Comparison of ENCODE assay signal across 20 cellular contexts in genomic region chr7:97020601-97021442, GRCh38. TPM values are rescaled to one million over a fixed set of nuclear protein-coding genes. Genes with fewer than 3 reads are reported as not detected.
DNase-seq lines count a peak whose midpoint lies in the region; ATAC-seq and TF ChIP-seq lines count a peak whose summit lies in the region.
"Had no signal": no experiment of that assay in that cellular context is flagged by ENCODE, and none has a peak within 500 bp of the region (broad histone marks: within the 10 kb centered on the region; RNA-seq: fewer than 3 reads in every experiment).

No MANE protein-coding gene starts in this region.

- no peaks in the 10 kb centered on the region for H3K79me2 ChIP-seq in mesendoderm (ENCODE audit: control insufficient read depth, insufficient read depth, low read length)

- H2AK5ac ChIP-seq in mesendoderm (ENCODE audit: low read length): no peak overlapping the region

- peaks cover 12% of the 10 kb centered on the region for H3K4me1 ChIP-seq in mesendoderm (ENCODE audit: control insufficient read depth, low read depth, low read length)
- peaks cover under 1 to 70% (median 27%) of the 10 kb centered on the region in 6 donors for H3K4me1 ChIP-seq in spleen
- H3K4me1 ChIP-seq in tibial artery: peaks cover 0 to 69% (median 46%) of the 10 kb centered on the region in 4 donors

- peak overlapping the region; percentile 5 for H3K27ac Mint-ChIP-seq in activated naive CD8-positive, alpha-beta T cell treated with anti-CD3 and anti-CD28 coated beads, Interleukin-2, amount 10 ng/mL, durations not matched to agents 7 days and 5 days
- H3K27ac Mint-ChIP-seq in activated naive CD8-positive, alpha-beta T cell treated with anti-CD3 and anti-CD28 coated beads, Interleukin-2, amount 50 U/mL, for 24 hours: no peak overlapping the region

- no peak overlapping the region for H2BK120ac ChIP-seq in mesendoderm (ENCODE audit: low read depth, low read length)

- H3K4me1 Mint-ChIP-seq in activated naive CD8-positive, alpha-beta T cell treated with anti-CD3 and anti-CD28 coated beads, Interleukin-2, amount 10 ng/mL, durations not matched to agents 7 days and 5 days: peaks cover 25% of the 10 kb centered on the region
- H3K4me1 Mint-ChIP-seq in activated naive CD8-positive, alpha-beta T cell treated with anti-CD3 and anti-CD28 coated beads, Interleukin-2, amount 50 U/mL, for 24 hours: peaks cover 30% of the 10 kb centered on the region

- no CpG with 5 or more reads among the region's 62 CpGs for WGBS in mesendoderm (ENCODE audit: extremely low coverage, insufficient coverage, low lambda C conversion rate)
- 10 to 21% (median 15%) methylated on average over 47 to 62 of the region's 62 CpGs for WGBS in spleen, 5 donors

- H3K36me3 ChIP-seq in mesendoderm (ENCODE audit: control insufficient read depth, insufficient read depth, low read length): no peaks in the 10 kb centered on the region
- no peaks in the 10 kb centered on the region for H3K36me3 ChIP-seq in spleen
- H3K36me3 ChIP-seq in tibial artery: no peaks in the 10 kb centered on the region
- H3K36me3 ChIP-seq: brain microvascular endothelial cell, pancreas had no signal

- H2BK5ac ChIP-seq in mesendoderm (ENCODE audit: low read length): no peak overlapping the region

- H3K27ac ChIP-seq in caudate nucleus (ENCODE audit: low read depth, low read length) (peak overlapping the region; percentile 6), mesendoderm (ENCODE audit: low read depth, low read length) (no peak overlapping the region), spleen (no peak overlapping the region), tibial artery (no peak overlapping the region)
- H3K27ac ChIP-seq: brain microvascular endothelial cell, pancreas, VCaP had no signal

- H3K27me3 ChIP-seq in mesendoderm (ENCODE audit: insufficient read depth, low read length, poor library complexity): peaks cover 44% of the 10 kb centered on the region
- peaks cover 11 to 100% (median 95%) of the 10 kb centered on the region in 7 donors for H3K27me3 ChIP-seq in spleen (replicated peaks in 1 of 7)
- peaks cover 0 to 100% of the 10 kb centered on the region in 2 donors for H3K27me3 ChIP-seq in tibial artery

- no peak overlapping the region for H4K8ac ChIP-seq in mesendoderm (ENCODE audit: low read depth, low read length)

- H3K4me3 Mint-ChIP-seq in activated naive CD8-positive, alpha-beta T cell treated with anti-CD3 and anti-CD28 coated beads, Interleukin-2, amount 10 ng/mL, durations not matched to agents 7 days and 5 days: no peak overlapping the region
- H3K4me3 Mint-ChIP-seq in activated naive CD8-positive, alpha-beta T cell treated with anti-CD3 and anti-CD28 coated beads, Interleukin-2, amount 50 U/mL, for 24 hours: no peak overlapping the region
- H3K4me3 Mint-ChIP-seq: IgD-negative memory B cell had no signal

- no peak overlapping the region for H3K4ac ChIP-seq in mesendoderm (ENCODE audit: low read depth, low read length)

- H3K56ac ChIP-seq in mesendoderm (ENCODE audit: low read length): peak overlapping the region; percentile 80

- no peak overlapping the region for H3K23ac ChIP-seq in mesendoderm (ENCODE audit: low read length)

- intact Hi-C loops in spleen (cut with DNase I; ENCODE audit: low total_unique reads): no loop called here
- intact Hi-C loops in tibial artery (cut with DNase I; ENCODE audit: low total_unique reads): loop anchor here (10.0 kb wide), 1 partner anchor 306 kb away; no protein-coding TSS in a partner anchor

- H3K9ac ChIP-seq in mesendoderm (ENCODE audit: low read length): peak overlapping the region; percentile 50

- H4K5ac ChIP-seq in mesendoderm (ENCODE audit: low read length): no peak overlapping the region

- H3K9me3 ChIP-seq in spleen (no peaks in the 10 kb centered on the region), tibial artery (no peaks in the 10 kb centered on the region)
- H3K9me3 ChIP-seq: pancreas had no signal

- H3K27me3 Mint-ChIP-seq in activated naive CD8-positive, alpha-beta T cell treated with anti-CD3 and anti-CD28 coated beads, Interleukin-2, amount 10 ng/mL, durations not matched to agents 7 days and 5 days: peaks cover 94% of the 10 kb centered on the region
- peaks cover 95% of the 10 kb centered on the region for H3K27me3 Mint-ChIP-seq in activated naive CD8-positive, alpha-beta T cell treated with anti-CD3 and anti-CD28 coated beads, Interleukin-2, amount 50 U/mL, for 24 hours

- H3K79me1 ChIP-seq in mesendoderm (ENCODE audit: low read length): no peaks in the 10 kb centered on the region

- H3K4me3 ChIP-seq in mesendoderm (ENCODE audit: low read length) (no peak overlapping the region), spleen (peak overlapping the region in 2 of 8 donors; percentile 14 to 27), tibial artery (no peak overlapping the region)

- no peak for TF ChIP-seq CTCF in spleen (IDR thresholded peaks at IDR 0.05 in 8 of 11, conservative IDR thresholded peaks at IDR 0.05 in 3 of 11)
- TF ChIP-seq CTCF in tibial artery (IDR thresholded peaks at IDR 0.05): no peak

- POLR2A ChIA-PET in activated naive CD8-positive, alpha-beta T cell treated with anti-CD3 and anti-CD28 coated beads, Interleukin-2, amount 10 ng/mL, durations not matched to agents 7 days and 5 days (lab: Charles Lee): no interaction called here

- peaks cover 2% of the 10 kb centered on the region for H3K36me3 Mint-ChIP-seq in activated naive CD8-positive, alpha-beta T cell treated with anti-CD3 and anti-CD28 coated beads, Interleukin-2, amount 10 ng/mL, durations not matched to agents 7 days and 5 days
- H3K36me3 Mint-ChIP-seq in activated naive CD8-positive, alpha-beta T cell treated with anti-CD3 and anti-CD28 coated beads, Interleukin-2, amount 50 U/mL, for 24 hours (ENCODE audit: low read depth): no peaks in the 10 kb centered on the region

- H3K18ac ChIP-seq in mesendoderm (ENCODE audit: low read length): peak overlapping the region; percentile 0

- peak overlapping the region; percentile 10 for H3K4me2 ChIP-seq in mesendoderm (ENCODE audit: low read length)

- ATAC-seq in activated naive CD8-positive, alpha-beta T cell treated with anti-CD3 and anti-CD28 coated beads, Interleukin-2, amount 10 ng/mL, durations not matched to agents 7 days and 5 days (ENCODE audit: low read depth): no peak
- ATAC-seq in activated naive CD8-positive, alpha-beta T cell treated with anti-CD3 and anti-CD28 coated beads, Interleukin-2, amount 50 U/mL, for 24 hours: no peak
- no peak for ATAC-seq in GM19324 (IDR thresholded peaks at IDR 0.05; ENCODE audit: low FRiP score, unreplicated experiment)
- ATAC-seq in HG02763 (IDR thresholded peaks at IDR 0.05; ENCODE audit: unreplicated experiment): no peak
- ATAC-seq: Panc1 had no signal

- peaks cover 11% of the 10 kb centered on the region for H3K9me3 Mint-ChIP-seq in activated naive CD8-positive, alpha-beta T cell treated with anti-CD3 and anti-CD28 coated beads, Interleukin-2, amount 10 ng/mL, durations not matched to agents 7 days and 5 days
- no peaks in the 10 kb centered on the region for H3K9me3 Mint-ChIP-seq in activated naive CD8-positive, alpha-beta T cell treated with anti-CD3 and anti-CD28 coated beads, Interleukin-2, amount 50 U/mL, for 24 hours

- H2BK15ac ChIP-seq in mesendoderm (replicated peaks; ENCODE audit: low read depth): no peak overlapping the region

- no peak for TF ChIP-seq POLR2A in spleen (IDR thresholded peaks at IDR 0.05)

- DNase-seq in activated naive CD8-positive, alpha-beta T cell treated with anti-CD3 and anti-CD28 coated beads, Interleukin-2, amount 10 ng/mL, durations not matched to agents 7 days and 5 days: peak; percentile 38
- no peak for DNase-seq in activated naive CD8-positive, alpha-beta T cell treated with anti-CD3 and anti-CD28 coated beads, Interleukin-2, amount 50 U/mL, for 24 hours
- DNase-seq in caudate nucleus (lab: John Stamatoyannopoulos, UW): peak in 6 of 61 donors; percentile 12 to 62 (median 40)
- peak; percentile 65 for DNase-seq in mesendoderm
- peak; percentile 70 for DNase-seq in spleen
- DNase-seq in tibial artery: no peak
- DNase-seq: activated naive CD4-positive, alpha-beta T cell; brain microvascular endothelial cell; effector CD8-positive, alpha-beta T cell; MV-4-11; stimulated activated CD4-positive, alpha-beta T cell treated with anti-CD3 and anti-CD28 coated beads, Interleukin-12 subunit alpha, Interleukin-12 subunit beta, amount 100 ng/mL, for 4 hours had no signal

RNA-seq across cellular contexts. Expression of gene DLX5, which starts 3.8 kb away (rescaled TPM):
- not detected for total RNA-seq in activated naive CD8-positive, alpha-beta T cell treated with anti-CD3 and anti-CD28 coated beads, Interleukin-2, amount 10 ng/mL, durations not matched to agents 7 days and 5 days
- polyA plus RNA-seq in mesendoderm (2013, experiment 1 of 2): 0.29 TPM
- polyA plus RNA-seq in mesendoderm (2013, experiment 2 of 2): 0.42 TPM
- total RNA-seq in spleen: under 1 TPM in 1 of 7 donors, not detected in 6; 0.36 TPM
- under 1 TPM in 1 of 3 donors, not detected in 2; 0.14 TPM for polyA plus RNA-seq in spleen
- total RNA-seq: fibroblast of villous mesenchyme, G401, mononuclear cell, pancreas had no signal
- polyA plus RNA-seq: IgD-negative memory B cell had no signal

RNA-seq across cellular contexts. Expression of gene DLX6, which starts 15.5 kb away (rescaled TPM):
- not detected for total RNA-seq in activated naive CD8-positive, alpha-beta T cell treated with anti-CD3 and anti-CD28 coated beads, Interleukin-2, amount 10 ng/mL, durations not matched to agents 7 days and 5 days
- 0.21 TPM for polyA plus RNA-seq in mesendoderm (2013, experiment 1 of 2)
- polyA plus RNA-seq in mesendoderm (2013, experiment 2 of 2): 0.14 TPM
- total RNA-seq in spleen: not detected
- polyA plus RNA-seq in spleen: not detected
- total RNA-seq: fibroblast of villous mesenchyme, G401, mononuclear cell, pancreas had no signal
- polyA plus RNA-seq: IgD-negative memory B cell had no signal

Comparison
In these comparisons a context has a peak if more than half of its experiments do, and no peak if none do; other contexts are left out.
1. DNase-seq: peak in activated naive CD8-positive, alpha-beta T cell treated with anti-CD3 and anti-CD28 coated beads, Interleukin-2, amount 10 ng/mL, durations not matched to agents 7 days and 5 days (single experiment), mesendoderm (single experiment) and spleen (single experiment); none in activated naive CD8-positive, alpha-beta T cell treated with anti-CD3 and anti-CD28 coated beads, Interleukin-2, amount 50 U/mL, for 24 hours (single experiment) and tibial artery (0 of 2).